In genomic region chr3:14866627-14867026, GRCh38 we compare ENCODE assay signal across 10 cellular contexts. TPM values are rescaled to one million over a fixed set of nuclear protein-coding genes. Genes with fewer than 3 reads are reported as not detected.
"Had no signal": no experiment of that assay in that cellular context is flagged by ENCODE, and none has a peak within 500 bp of the region (broad histone marks: within the 10 kb centered on the region; RNA-seq: fewer than 3 reads in every experiment).

No MANE protein-coding gene starts in this region.

- H3K4me3 ChIP-seq: GM23248, HAP-1, K562 had no signal

- H3K27ac ChIP-seq: GM23248 had no signal

- H3K9me3 Mint-ChIP-seq: HFFc6 had no signal

- H3K9me3 ChIP-seq: HAP-1 had no signal

- DNase-seq: GM23248, GOT3, H7, HFFc6, IMR-90, KG1 had no signal

- ATAC-seq: HCT116, K562 had no signal

- H3K4me3 Mint-ChIP-seq: HFFc6 had no signal

- H3K36me3 ChIP-seq: HAP-1 had no signal

- H3K27ac Mint-ChIP-seq: HFFc6 had no signal

- H3K4me1 ChIP-seq: HAP-1 had no signal

RNA-seq across cellular contexts. Expression of gene FGD5, which starts 47.9 kb away (rescaled TPM):
- total RNA-seq: GM23248, HFFc6, HT-29, IMR-90 had no signal
